ENCODE assay signal across 1 cellular context in genomic region chr3:39180546-39181346, GRCh38.
TF ChIP-seq lines count a peak whose summit lies in the region.

No MANE protein-coding gene starts in this region.

TF ChIP-seq in K562, 482 proteins besides CTCF, POLR2A, EP300 and RAD21 (continued from another document and continues in another):
- TF ChIP-seq ARID3A (IDR thresholded peaks at IDR 0.05; ENCODE audit: borderline replicate concordance, low read depth, low read length) (no peak), ZNF224 (CRISPR knock-in tag; IDR thresholded peaks at IDR 0.05) (no peak), CC2D1A (IDR thresholded peaks at IDR 0.05) (no peak), HDAC8 (tag; IDR thresholded peaks at IDR 0.05) (no peak), LARP7 (IDR thresholded peaks at IDR 0.05) (no peak; the same call in 1 of the 2 replicates), NFRKB (IDR thresholded peaks at IDR 0.05; ENCODE audit: low read depth) (no peak), ZNF589 (CRISPR knock-in tag; IDR thresholded peaks at IDR 0.05; ENCODE audit: low read depth) (no peak), ZBTB40 (IDR thresholded peaks at IDR 0.05) (peak; percentile 45; the same call in 1 of the 2 replicates), ZBTB40 (CRISPR knock-in tag; IDR thresholded peaks at IDR 0.05) (no peak), GTF2B (IDR thresholded peaks at IDR 0.05; ENCODE audit: extremely low read depth, insufficient read length) (no peak), NR3C1 (CRISPR knock-in tag; IDR thresholded peaks at IDR 0.05) (no peak), ZNF785 (CRISPR knock-in tag; IDR thresholded peaks at IDR 0.05) (no peak), GABPB2 (CRISPR knock-in tag; conservative IDR thresholded peaks at IDR 0.05) (no peak), KDM4B (IDR thresholded peaks at IDR 0.05; ENCODE audit: borderline replicate concordance in 2 of 2, low read depth in 1 of 2) (no peak), ZBTB26 (CRISPR knock-in tag; IDR thresholded peaks at IDR 0.05) (no peak), MBD1 (CRISPR knock-in tag; IDR thresholded peaks at IDR 0.05) (no peak), SPI1 (IDR thresholded peaks at IDR 0.05; ENCODE audit: borderline replicate concordance, low read depth, low read length) (no peak), DDX20 (tag; IDR thresholded peaks at IDR 0.05; ENCODE audit: low read depth) (no peak), ZNF395 (CRISPR knock-in tag; IDR thresholded peaks at IDR 0.05) (no peak), CREM (IDR thresholded peaks at IDR 0.05; ENCODE audit: low read depth) (peak; percentile 63), MCM2 (IDR thresholded peaks at IDR 0.05; ENCODE audit: low read depth) (no peak), PCBP1 (IDR thresholded peaks at IDR 0.05; ENCODE audit: low read depth, low read length, poor library complexity, severe bottlenecking) (peak; percentile 32), TCF7 (IDR thresholded peaks at IDR 0.05; ENCODE audit: borderline replicate concordance) (no peak), SAFB (IDR thresholded peaks at IDR 0.05; ENCODE audit: borderline replicate concordance, low read depth, low read length) (peak; percentile 58; the same call in 1 of the 2 replicates), FOXK2 (conservative IDR thresholded peaks at IDR 0.05 in 1 of 2, IDR thresholded peaks at IDR 0.05 in 1 of 2; ENCODE audit: low read depth in 2 of 2) (0 out of 4 replicates have a peak, but pooled peaks of 1 of the 2 experiments have one; percentile 2), HIVEP1 (CRISPR knock-in tag; IDR thresholded peaks at IDR 0.05) (no peak), ZNF174 (CRISPR knock-in tag; IDR thresholded peaks at IDR 0.05) (no peak), SUPT5H (IDR thresholded peaks at IDR 0.05) (no peak), THRAP3 (IDR thresholded peaks at IDR 0.05; ENCODE audit: borderline replicate concordance) (no peak), PHB2 (IDR thresholded peaks at IDR 0.05; ENCODE audit: low read depth) (no peak), SRSF7 (optimal IDR thresholded peaks at IDR 0.05; ENCODE audit: low read depth, low read length) (no peak), KAT2B (IDR thresholded peaks at IDR 0.05; ENCODE audit: low read depth, low read length) (no peak), MEF2A (IDR thresholded peaks at IDR 0.05; ENCODE audit: control insufficient read depth, low read depth, low read length) (no peak), HBP1 (CRISPR knock-in tag; IDR thresholded peaks at IDR 0.05) (no peak), MAFG (tag; conservative IDR thresholded peaks at IDR 0.05) (no peak), RERE (CRISPR knock-in tag; IDR thresholded peaks at IDR 0.05; ENCODE audit: borderline replicate concordance) (no peak), ZNF780A (CRISPR knock-in tag; IDR thresholded peaks at IDR 0.05) (no peak), TAF15 (IDR thresholded peaks at IDR 0.05; ENCODE audit: low read depth, low read length) (no peak)
